ENCODE assay signal across 1 cellular context in the genomic region with DNA sequence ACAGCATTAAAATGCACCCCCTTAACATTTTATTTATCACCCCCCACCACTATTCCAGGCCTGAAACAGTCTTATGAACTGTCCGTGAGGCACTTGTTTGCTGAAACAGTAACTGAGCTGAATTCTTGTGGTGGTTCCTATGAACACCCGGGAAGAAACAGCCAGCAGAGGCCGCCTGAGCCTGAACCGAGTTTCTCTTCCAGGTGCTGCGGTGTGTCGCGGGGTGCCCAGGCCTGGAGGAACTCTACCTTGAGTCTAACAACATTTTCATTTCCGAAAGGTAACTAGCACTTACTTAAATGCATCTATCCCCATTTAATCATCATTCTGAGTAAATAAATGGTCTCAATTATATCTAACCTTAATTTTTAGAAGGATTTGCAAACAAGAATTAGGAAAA.
TF ChIP-seq lines count a peak whose summit lies in the region.

No MANE protein-coding gene starts in this region.

TF ChIP-seq in HepG2, 621 proteins besides CTCF, POLR2A, EP300 and RAD21:
- TF ChIP-seq, protein P1, sequence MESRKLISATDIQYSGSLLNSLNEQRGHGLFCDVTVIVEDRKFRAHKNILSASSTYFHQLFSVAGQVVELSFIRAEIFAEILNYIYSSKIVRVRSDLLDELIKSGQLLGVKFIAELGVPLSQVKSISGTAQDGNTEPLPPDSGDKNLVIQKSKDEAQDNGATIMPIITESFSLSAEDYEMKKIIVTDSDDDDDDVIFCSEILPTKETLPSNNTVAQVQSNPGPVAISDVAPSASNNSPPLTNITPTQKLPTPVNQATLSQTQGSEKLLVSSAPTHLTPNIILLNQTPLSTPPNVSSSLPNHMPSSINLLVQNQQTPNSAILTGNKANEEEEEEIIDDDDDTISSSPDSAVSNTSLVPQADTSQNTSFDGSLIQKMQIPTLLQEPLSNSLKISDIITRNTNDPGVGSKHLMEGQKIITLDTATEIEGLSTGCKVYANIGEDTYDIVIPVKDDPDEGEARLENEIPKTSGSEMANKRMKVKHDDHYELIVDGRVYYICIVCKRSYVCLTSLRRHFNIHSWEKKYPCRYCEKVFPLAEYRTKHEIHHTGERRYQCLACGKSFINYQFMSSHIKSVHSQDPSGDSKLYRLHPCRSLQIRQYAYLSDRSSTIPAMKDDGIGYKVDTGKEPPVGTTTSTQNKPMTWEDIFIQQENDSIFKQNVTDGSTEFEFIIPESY (CRISPR knock-in tag; IDR thresholded peaks at IDR 0.05): peak; percentile 65; the same call in 1 of the 2 replicates
- no peak for TF ChIP-seq SIX1 (CRISPR knock-in tag; IDR thresholded peaks at IDR 0.05; ENCODE audit: borderline replicate concordance)
- TF ChIP-seq ATRX (CRISPR knock-in tag; IDR thresholded peaks at IDR 0.05; ENCODE audit: borderline replicate concordance): no peak
- no peak for TF ChIP-seq ZNF510 (CRISPR knock-in tag; IDR thresholded peaks at IDR 0.05; ENCODE audit: low read depth)
- TF ChIP-seq, protein P2, sequence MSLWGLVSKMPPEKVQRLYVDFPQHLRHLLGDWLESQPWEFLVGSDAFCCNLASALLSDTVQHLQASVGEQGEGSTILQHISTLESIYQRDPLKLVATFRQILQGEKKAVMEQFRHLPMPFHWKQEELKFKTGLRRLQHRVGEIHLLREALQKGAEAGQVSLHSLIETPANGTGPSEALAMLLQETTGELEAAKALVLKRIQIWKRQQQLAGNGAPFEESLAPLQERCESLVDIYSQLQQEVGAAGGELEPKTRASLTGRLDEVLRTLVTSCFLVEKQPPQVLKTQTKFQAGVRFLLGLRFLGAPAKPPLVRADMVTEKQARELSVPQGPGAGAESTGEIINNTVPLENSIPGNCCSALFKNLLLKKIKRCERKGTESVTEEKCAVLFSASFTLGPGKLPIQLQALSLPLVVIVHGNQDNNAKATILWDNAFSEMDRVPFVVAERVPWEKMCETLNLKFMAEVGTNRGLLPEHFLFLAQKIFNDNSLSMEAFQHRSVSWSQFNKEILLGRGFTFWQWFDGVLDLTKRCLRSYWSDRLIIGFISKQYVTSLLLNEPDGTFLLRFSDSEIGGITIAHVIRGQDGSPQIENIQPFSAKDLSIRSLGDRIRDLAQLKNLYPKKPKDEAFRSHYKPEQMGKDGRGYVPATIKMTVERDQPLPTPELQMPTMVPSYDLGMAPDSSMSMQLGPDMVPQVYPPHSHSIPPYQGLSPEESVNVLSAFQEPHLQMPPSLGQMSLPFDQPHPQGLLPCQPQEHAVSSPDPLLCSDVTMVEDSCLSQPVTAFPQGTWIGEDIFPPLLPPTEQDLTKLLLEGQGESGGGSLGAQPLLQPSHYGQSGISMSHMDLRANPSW (CRISPR knock-in tag; IDR thresholded peaks at IDR 0.05; ENCODE audit: borderline replicate concordance): no peak
TF ChIP-seq in HepG2: peak in this region for 1.
